Comparison of ENCODE assay signal across 17 cellular contexts in the genomic region with DNA sequence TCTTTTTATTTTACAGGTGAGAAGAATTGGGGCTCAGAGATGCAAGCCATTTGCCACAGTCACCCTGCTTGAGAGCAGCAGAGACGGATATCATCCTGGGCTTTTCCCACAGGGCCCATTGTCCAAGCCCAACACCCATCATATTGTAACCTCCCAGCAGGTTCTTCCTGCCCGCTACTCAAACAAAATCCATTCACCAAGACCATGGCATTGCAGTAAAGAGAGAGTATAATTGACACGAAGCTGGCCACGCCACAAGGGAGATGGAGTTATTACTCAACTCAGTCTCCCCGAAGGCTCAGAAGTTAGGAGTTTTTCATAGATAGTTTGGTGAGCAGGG.
DNase-seq lines count a peak whose midpoint lies in the region; ATAC-seq, FAIRE-seq and TF ChIP-seq lines count a peak whose summit lies in the region.
"Had no signal": no experiment of that assay in that cellular context is flagged by ENCODE, and none has a peak within 500 bp of the region (broad histone marks: within the 10 kb centered on the region; RNA-seq: fewer than 3 reads in every experiment).

No MANE protein-coding gene starts in this region.

- CTCF ChIA-PET in K562 (lab: Yijun Ruan, JAX; ENCODE audit: low intra/inter-chr PET ratio), result no interaction called here

- no peak for TF ChIP-seq RAD21 in K562 (CRISPR knock-in tag; conservative IDR thresholded peaks at IDR 0.05 in 1 of 2, IDR thresholded peaks at IDR 0.05 in 1 of 2)

- H3K36me3 ChIP-seq in ES-I3 (ENCODE audit: insufficient read depth, low read length) (no peaks in the 10 kb centered on the region), HUES48 (ENCODE audit: control insufficient read depth, insufficient read depth, low read length) (no peaks in the 10 kb centered on the region), K562 (ENCODE audit: control insufficient read depth, insufficient read depth, low read length) (no peaks in the 10 kb centered on the region), iPS DF 6.9 (ENCODE audit: control insufficient read depth, insufficient read depth, low read length) (no peaks in the 10 kb centered on the region), esophagus muscularis mucosa (no peaks in the 10 kb centered on the region)
- H3K36me3 ChIP-seq: BLaER1 had no signal

- in situ Hi-C loops in K562 (cut with MboI), result no loop called here

- H3K4me2 ChIP-seq in K562 (ENCODE audit: insufficient read depth, low read length), result no peak overlapping the region
- H3K4me2 ChIP-seq: BLaER1 had no signal

- H4K20me1 ChIP-seq in K562 (replicated peaks; ENCODE audit: control insufficient read depth, insufficient read depth, low read length), result no peaks in the 10 kb centered on the region
- H4K20me1 ChIP-seq: BLaER1 had no signal

- peak overlapping the region; percentile 86 for H3K27ac ChIP-seq in HUES48 (ENCODE audit: low read depth, low read length)
- no peak overlapping the region for H3K27ac ChIP-seq in K562 (ENCODE audit: extremely low read depth, low read depth, low read length)
- peak overlapping the region; percentile 21 for H3K27ac ChIP-seq in iPS DF 6.9 (ENCODE audit: low read length)
- H3K27ac ChIP-seq in esophagus muscularis mucosa (replicated peaks in 1 of 4), result no peak overlapping the region
- H3K27ac ChIP-seq in substantia nigra (ENCODE audit: low read depth, low read length, poor library complexity, severe bottlenecking), result no peak overlapping the region
- H3K27ac ChIP-seq: BLaER1 had no signal

- intact Hi-C loops in K562 (cut with micrococcal nuclease) (no loop called here), esophagus muscularis mucosa (cut with DNase I) (no loop called here)

- 12% methylated on average over 5 of the region's 5 CpGs for WGBS in K562 (ENCODE audit: insufficient coverage, low coverage, missing lambda C conversion rate)
- WGBS in iPS DF 6.9 (ENCODE audit: insufficient coverage, insufficient read length), result no CpG with 5 or more reads among the region's 5 CpGs
- WGBS in esophagus muscularis mucosa, result 75% methylated on average over 5 of the region's 5 CpGs

- POLR2A ChIA-PET in K562 (lab: Yijun Ruan, JAX), result no interaction called here

- no peaks in the 10 kb centered on the region for H3K79me2 ChIP-seq in K562 (ENCODE audit: control insufficient read depth, insufficient read depth, low read length)

- peak overlapping the region; percentile 19; the same call in 1 of the 2 replicates for H3K9ac ChIP-seq in ES-I3 (ENCODE audit: low read depth, low read length)
- peak overlapping the region; percentile 60; the same call in 1 of the 2 replicates for H3K9ac ChIP-seq in HUES48 (ENCODE audit: low read depth, low read length)
- no peak overlapping the region for H3K9ac ChIP-seq in K562 (ENCODE audit: insufficient read depth in 1 of 2, low read depth in 2 of 2, low read length in 2 of 2)
- H3K9ac ChIP-seq: BLaER1 had no signal

- H3K9me3 ChIP-seq in ES-I3 (ENCODE audit: control insufficient read depth, insufficient read depth, low read length) (no peaks in the 10 kb centered on the region), HUES48 (ENCODE audit: control insufficient read depth, insufficient read depth, low read length) (no peaks in the 10 kb centered on the region), K562 (replicated peaks; ENCODE audit: control insufficient read depth, insufficient read depth, low read depth, low read length) (no peaks in the 10 kb centered on the region), iPS DF 6.9 (ENCODE audit: control insufficient read depth, insufficient read depth, low read length) (no peaks in the 10 kb centered on the region), esophagus muscularis mucosa (peaks cover 0 to under 1% (median 0%) of the 10 kb centered on the region in 4 donors)
- H3K9me3 ChIP-seq: BLaER1 had no signal

- FAIRE-seq in K562 (lab: Jason Lieb, UNC), result no peak
- FAIRE-seq: HTR-8/SVneo had no signal

- TF ChIP-seq CTCF in K562 (IDR thresholded peaks at IDR 0.05 in 2 of 3, conservative IDR thresholded peaks at IDR 0.05 in 1 of 3; ENCODE audit: insufficient read depth in 2 of 3, low read depth in 1 of 3, low read length in 3 of 3), result no peak
- no peak for TF ChIP-seq CTCF in esophagus muscularis mucosa (IDR thresholded peaks at IDR 0.05)

- no peak for DNase-seq in K562 (ENCODE audit: extremely low read depth in 1 of 4, low spot score in 3 of 4)
- no peak for DNase-seq in iPS DF 6.9 (ENCODE audit: low read depth, low spot score)
- no peak for DNase-seq in esophagus muscularis mucosa (ENCODE audit: extremely low spot score)
- DNase-seq in NCI-H2171 (lab: John Stamatoyannopoulos, UW), result no peak
- no peak for DNase-seq in substantia nigra (lab: John Stamatoyannopoulos, UW)
- no peak for DNase-seq in NCI-H510A (lab: John Stamatoyannopoulos, UW)
- DNase-seq: 8988T; CD4-positive, alpha-beta memory T cell; DMS153; DMS79; GF-D8; HFFc6 had no signal

- no peak overlapping the region for H2AFZ ChIP-seq in K562 (ENCODE audit: low read depth, low read length)

- H3K9me1 ChIP-seq in K562 (ENCODE audit: control insufficient read depth, insufficient read depth, low read length), result no peaks in the 10 kb centered on the region

- no TSS peak for BruUV-seq in K562 (replicated peaks; lab: Mats Ljungman, UMichigan)

- TF ChIP-seq POLR2A in K562 (conservative IDR thresholded peaks at IDR 0.05) (no peak), esophagus muscularis mucosa (IDR thresholded peaks at IDR 0.05; ENCODE audit: low read depth) (no peak)

- TF ChIP-seq EP300 in K562 (IDR thresholded peaks at IDR 0.05; ENCODE audit: low read length) (no peak), esophagus muscularis mucosa (IDR thresholded peaks at IDR 0.05) (no peak)

- H3K4me3 ChIP-seq in HUES48 (ENCODE audit: low read depth, low read length) (no peak overlapping the region), K562 (no peak overlapping the region), iPS DF 6.9 (ENCODE audit: low read length) (no peak overlapping the region), esophagus muscularis mucosa (no peak overlapping the region)
- H3K4me3 ChIP-seq: BLaER1 had no signal

- ATAC-seq in K562, result no peak
- ATAC-seq: HCT116 had no signal

- H3K4me1 ChIP-seq in ES-I3 (ENCODE audit: insufficient read depth, low read length), result peaks cover 40% of the 10 kb centered on the region
- H3K4me1 ChIP-seq in HUES48 (ENCODE audit: control insufficient read depth, insufficient read depth, low read length), result peaks cover 40% of the 10 kb centered on the region
- H3K4me1 ChIP-seq in K562 (replicated peaks in 1 of 2; ENCODE audit: control insufficient read depth in 2 of 2, insufficient read depth in 2 of 2, low read length in 2 of 2), result peaks cover 6 to 50% of the 10 kb centered on the region in 2 experiments; a peak in 4 of 5 replicates
- peaks cover 1% of the 10 kb centered on the region; the same call in 1 of the 2 replicates for H3K4me1 ChIP-seq in iPS DF 6.9 (ENCODE audit: control insufficient read depth, insufficient read depth, low read length)
- no peaks in the 10 kb centered on the region for H3K4me1 ChIP-seq in esophagus muscularis mucosa
- H3K4me1 ChIP-seq: BLaER1 had no signal

- H3K27me3 ChIP-seq in HUES48 (ENCODE audit: control insufficient read depth, insufficient read depth, low read length), result no peaks in the 10 kb centered on the region
- no peaks in the 10 kb centered on the region for H3K27me3 ChIP-seq in K562 (ENCODE audit: control insufficient read depth in 2 of 2, insufficient read depth in 2 of 2, low read length in 2 of 2)
- no peaks in the 10 kb centered on the region for H3K27me3 ChIP-seq in iPS DF 6.9 (ENCODE audit: control insufficient read depth, insufficient read depth, low read length)
- peaks cover 0 to 38% (median 0%) of the 10 kb centered on the region in 4 donors for H3K27me3 ChIP-seq in esophagus muscularis mucosa
- H3K27me3 ChIP-seq: BLaER1 had no signal

TF ChIP-seq in K562, 482 proteins besides CTCF, POLR2A, EP300 and RAD21:
- TF ChIP-seq GATAD2A (IDR thresholded peaks at IDR 0.05), result no peak
- 0 out of 2 replicates have a peak, but pooled peaks have one; percentile 40 for TF ChIP-seq ZNF75A (CRISPR knock-in tag; IDR thresholded peaks at IDR 0.05)

Comparison
In these comparisons a context has a peak if more than half of its experiments do, and no peak if none do; other contexts are left out.
1. H3K9ac ChIP-seq: peak in ES-I3 (single experiment) and HUES48 (single experiment); none in K562 (0 of 2).
2. H3K27ac ChIP-seq: peak in HUES48 (single experiment) and iPS DF 6.9 (single experiment); none in K562 (single experiment), esophagus muscularis mucosa (0 of 4) and substantia nigra (single experiment).